23 cellular contexts compared by ENCODE assay signal in the genomic region with DNA sequence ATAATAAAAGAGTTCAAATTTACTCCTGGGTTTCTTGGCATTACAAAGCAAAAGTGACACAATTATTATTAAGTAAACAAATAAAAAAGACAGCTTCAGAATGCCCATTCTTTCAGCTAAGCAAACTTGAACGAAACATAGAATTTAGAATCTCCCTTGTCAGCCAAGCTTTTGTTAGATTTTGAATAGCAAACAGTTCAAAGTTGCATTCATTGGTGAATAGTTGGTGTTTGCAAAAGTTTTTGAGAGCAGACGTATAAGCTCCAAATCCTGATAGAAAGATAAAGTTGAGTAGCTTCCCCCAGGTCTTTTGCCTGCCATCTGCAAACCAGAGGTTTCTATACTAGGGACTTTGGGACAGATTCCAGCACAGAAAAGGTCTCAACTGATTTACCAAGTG.
DNase-seq lines count a peak whose midpoint lies in the region; TF ChIP-seq lines count a peak whose summit lies in the region.
"Had no signal": no experiment of that assay in that cellular context is flagged by ENCODE, and none has a peak within 500 bp of the region (broad histone marks: within the 10 kb centered on the region; RNA-seq: fewer than 3 reads in every experiment).

No MANE protein-coding gene starts in this region.

- POLR2A ChIA-PET in OCI-LY7 (lab: Charles Lee): interaction anchor here (0.6 to 1.1 kb wide), 3 partner anchors 8 to 121 kb away, joined by 3 to 6 read pairs (median 3); no protein-coding TSS in a partner anchor

- H3K27me3 ChIP-seq in esophagus muscularis mucosa (no peaks in the 10 kb centered on the region), smooth muscle cell (ENCODE audit: low read depth) (no peaks in the 10 kb centered on the region)
- H3K27me3 ChIP-seq: BE2C, BLaER1 had no signal

- 33% methylated on average over 2 of the region's 2 CpGs for WGBS in esophagus muscularis mucosa
- 55% methylated on average over 2 of the region's 2 CpGs for WGBS in smooth muscle cell (ENCODE audit: low lambda C conversion rate)

- BruUV-seq in OCI-LY7 (replicated peaks; lab: Mats Ljungman, UMichigan): no TSS peak

- peaks cover 7% of the 10 kb centered on the region for H3F3A ChIP-seq in smooth muscle cell (ENCODE audit: low read depth)

- H2AFZ ChIP-seq in smooth muscle cell (ENCODE audit: low read depth) (no peak overlapping the region), OCI-LY7 (ENCODE audit: low read length) (no peak overlapping the region)

- DNase-seq in LNCaP clone FGC (ENCODE audit: low read depth): peak; percentile 74
- peak; percentile 12 for DNase-seq in esophagus muscularis mucosa (ENCODE audit: extremely low spot score)
- DNase-seq in smooth muscle cell (lab: John Stamatoyannopoulos, UW; ENCODE audit: unreplicated experiment): no peak
- DNase-seq in hippocampal formation (lab: John Stamatoyannopoulos, UW): no peak
- no peak for DNase-seq in OCI-LY7 (ENCODE audit: low spot score)
- no peak for DNase-seq in SHP77 (lab: John Stamatoyannopoulos, UW)
- DNase-seq: 8988T; ACHN; BE2C; C1 segment of cervical spinal cord; CD4-positive, alpha-beta memory T cell; CD4-positive, CD25-positive, alpha-beta regulatory T cell; CD8-positive, alpha-beta memory T cell; COR-L47; DMS 273 treated with DMSO at 0.1 percent for 48 hours; DMS153; DMS53; DMS79; DND-41; EL; GDM1 had no signal

- TF ChIP-seq CTCF in LNCaP clone FGC (IDR thresholded peaks at IDR 0.05; ENCODE audit: control insufficient read depth, extremely low read depth, insufficient read depth) (no peak), esophagus muscularis mucosa (IDR thresholded peaks at IDR 0.05) (no peak), smooth muscle cell (IDR thresholded peaks at IDR 0.05; ENCODE audit: borderline replicate concordance, insufficient read depth, poor library complexity, severe bottlenecking) (no peak), OCI-LY7 (conservative IDR thresholded peaks at IDR 0.05; ENCODE audit: low read length) (no peak)

- H3K27ac ChIP-seq in esophagus muscularis mucosa (replicated peaks in 1 of 4) (no peak overlapping the region), smooth muscle cell (ENCODE audit: low read depth) (no peak overlapping the region), OCI-LY7 (ENCODE audit: low read depth, low read length, poor library complexity, severe bottlenecking) (no peak overlapping the region)
- H3K27ac ChIP-seq: BLaER1 had no signal

- no peak for TF ChIP-seq POLR2A in esophagus muscularis mucosa (IDR thresholded peaks at IDR 0.05; ENCODE audit: low read depth)

- H3K4me2 ChIP-seq in smooth muscle cell (peak overlapping the region; percentile 31), OCI-LY7 (ENCODE audit: low read length) (no peak overlapping the region)
- H3K4me2 ChIP-seq: BLaER1 had no signal

- H3K9ac ChIP-seq in smooth muscle cell (ENCODE audit: low read depth): no peak overlapping the region
- H3K9ac ChIP-seq: BLaER1 had no signal

- peaks cover 11 to 35% (median 29%) of the 10 kb centered on the region in 4 donors for H3K4me1 ChIP-seq in esophagus muscularis mucosa
- peaks cover 19% of the 10 kb centered on the region for H3K4me1 ChIP-seq in smooth muscle cell (ENCODE audit: low read depth)
- H3K4me1 ChIP-seq in OCI-LY7 (ENCODE audit: insufficient read depth, low read length, poor library complexity, severe bottlenecking): no peaks in the 10 kb centered on the region
- H3K4me1 ChIP-seq: BLaER1 had no signal

- no peak for TF ChIP-seq EP300 in esophagus muscularis mucosa (IDR thresholded peaks at IDR 0.05)

- H4K20me1 ChIP-seq in smooth muscle cell (ENCODE audit: low read depth): no peaks in the 10 kb centered on the region
- H4K20me1 ChIP-seq in OCI-LY7 (ENCODE audit: insufficient read depth, low read length): no peaks in the 10 kb centered on the region
- H4K20me1 ChIP-seq: BLaER1 had no signal

- H3K9me3 ChIP-seq in esophagus muscularis mucosa (peaks cover 0 to 5% (median 0%) of the 10 kb centered on the region in 4 donors), smooth muscle cell (replicated peaks; ENCODE audit: low read depth) (no peaks in the 10 kb centered on the region), OCI-LY7 (ENCODE audit: low read length) (no peaks in the 10 kb centered on the region)
- H3K9me3 ChIP-seq: BE2C, BLaER1 had no signal

- no peaks in the 10 kb centered on the region for H3K9me2 ChIP-seq in OCI-LY7 (ENCODE audit: insufficient read depth, low read length)

- intact Hi-C loops in esophagus muscularis mucosa (cut with DNase I): no loop called here
- intact Hi-C loops in OCI-LY7 (cut with micrococcal nuclease; ENCODE audit: unreplicated experiment): no loop called here

- H3K79me2 ChIP-seq in smooth muscle cell (ENCODE audit: low read depth) (no peaks in the 10 kb centered on the region), OCI-LY7 (ENCODE audit: insufficient read depth, low read depth, low read length) (no peaks in the 10 kb centered on the region)

- CTCF ChIA-PET in OCI-LY7 (lab: Charles Lee; ENCODE audit: unreplicated experiment): no interaction called here

- no peaks in the 10 kb centered on the region for H3K36me3 ChIP-seq in esophagus muscularis mucosa
- no peaks in the 10 kb centered on the region for H3K36me3 ChIP-seq in smooth muscle cell (ENCODE audit: low read depth)
- no peaks in the 10 kb centered on the region for H3K36me3 ChIP-seq in OCI-LY7 (ENCODE audit: insufficient read depth, low read length)
- H3K36me3 ChIP-seq: BE2C, BLaER1 had no signal

- no peak overlapping the region for H3K4me3 ChIP-seq in LNCaP clone FGC (ENCODE audit: low read depth, low read length)
- no peak overlapping the region for H3K4me3 ChIP-seq in esophagus muscularis mucosa
- no peak overlapping the region for H3K4me3 ChIP-seq in smooth muscle cell
- no peak overlapping the region for H3K4me3 ChIP-seq in OCI-LY7 (ENCODE audit: low read depth, low read length, poor library complexity, severe bottlenecking)
- H3K4me3 ChIP-seq: BLaER1, GM12878 had no signal

Comparison
In these comparisons a context has a peak if more than half of its experiments do, and no peak if none do; other contexts are left out.
1. DNase-seq: peak in LNCaP clone FGC (single experiment) and esophagus muscularis mucosa (single experiment); none in smooth muscle cell (single experiment), hippocampal formation (0 of 2), OCI-LY7 (single experiment) and SHP77 (0 of 2).